14 cellular contexts compared by ENCODE assay signal in the genomic region with DNA sequence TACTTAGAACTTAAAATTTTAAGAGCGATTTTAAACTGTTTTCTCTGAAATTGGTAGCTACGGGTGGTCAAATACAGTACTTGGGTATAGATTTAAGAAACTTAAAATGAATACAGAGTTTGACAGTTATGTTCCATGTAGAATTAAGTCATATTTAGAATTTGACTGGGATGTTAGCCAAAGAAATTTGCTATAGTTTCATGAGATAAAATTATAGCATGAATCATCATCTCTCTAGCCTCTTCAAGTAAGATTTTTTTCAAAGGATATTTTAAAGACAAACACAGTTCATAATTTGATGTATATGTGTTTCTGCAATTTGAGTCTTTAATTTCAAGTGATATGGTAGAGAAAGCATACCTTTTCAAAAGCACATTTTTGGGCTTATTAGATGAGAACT.
"Had no signal": no experiment of that assay in that cellular context is flagged by ENCODE, and none has a peak within 500 bp of the region (broad histone marks: within the 10 kb centered on the region; RNA-seq: fewer than 3 reads in every experiment).

No MANE protein-coding gene starts in this region.

- H3K27me3 ChIP-seq: adrenal gland, transverse colon, uterus had no signal

- H3K9me3 ChIP-seq: adrenal gland, heart right ventricle, lower lobe of right lung, transverse colon, uterus had no signal

- FAIRE-seq: colon, islet of Langerhans had no signal

- H3K36me3 ChIP-seq: adrenal gland, heart right ventricle, lower lobe of right lung, transverse colon, uterus had no signal

- DNase-seq: activated CD4-positive, alpha-beta T cell treated with anti-CD3 and anti-CD28 coated beads, Interleukin-2, amount 10 ng/mL, durations not matched to agents 24 days and 14 days; activated CD8-positive, alpha-beta memory T cell treated with anti-CD3 and anti-CD28 coated beads, Interleukin-2, amount 50 U/mL, for 4 hours; activated gamma-delta T cell; activated T-cell treated with anti-CD3 and anti-CD28 coated beads, Interleukin-2, amount 50 U/mL, for 48 hours; adrenal gland; heart right ventricle; left cardiac atrium; lower lobe of right lung; stimulated activated naive CD4-positive, alpha-beta T cell treated with Interleukin-2 at 50 U/mL for 16 hours; substantia nigra; transverse colon; uterus had no signal

- H3K27ac ChIP-seq: adrenal gland, heart right ventricle, lower lobe of right lung, transverse colon, uterus had no signal

- ATAC-seq: heart right ventricle, left cardiac atrium, lower lobe of right lung had no signal

- H3K4me3 ChIP-seq: adrenal gland, heart right ventricle, lower lobe of right lung, transverse colon, uterus had no signal

- H3K4me1 ChIP-seq: lower lobe of right lung, transverse colon, uterus had no signal
